9 cellular contexts compared by ENCODE assay signal in the genomic region with DNA sequence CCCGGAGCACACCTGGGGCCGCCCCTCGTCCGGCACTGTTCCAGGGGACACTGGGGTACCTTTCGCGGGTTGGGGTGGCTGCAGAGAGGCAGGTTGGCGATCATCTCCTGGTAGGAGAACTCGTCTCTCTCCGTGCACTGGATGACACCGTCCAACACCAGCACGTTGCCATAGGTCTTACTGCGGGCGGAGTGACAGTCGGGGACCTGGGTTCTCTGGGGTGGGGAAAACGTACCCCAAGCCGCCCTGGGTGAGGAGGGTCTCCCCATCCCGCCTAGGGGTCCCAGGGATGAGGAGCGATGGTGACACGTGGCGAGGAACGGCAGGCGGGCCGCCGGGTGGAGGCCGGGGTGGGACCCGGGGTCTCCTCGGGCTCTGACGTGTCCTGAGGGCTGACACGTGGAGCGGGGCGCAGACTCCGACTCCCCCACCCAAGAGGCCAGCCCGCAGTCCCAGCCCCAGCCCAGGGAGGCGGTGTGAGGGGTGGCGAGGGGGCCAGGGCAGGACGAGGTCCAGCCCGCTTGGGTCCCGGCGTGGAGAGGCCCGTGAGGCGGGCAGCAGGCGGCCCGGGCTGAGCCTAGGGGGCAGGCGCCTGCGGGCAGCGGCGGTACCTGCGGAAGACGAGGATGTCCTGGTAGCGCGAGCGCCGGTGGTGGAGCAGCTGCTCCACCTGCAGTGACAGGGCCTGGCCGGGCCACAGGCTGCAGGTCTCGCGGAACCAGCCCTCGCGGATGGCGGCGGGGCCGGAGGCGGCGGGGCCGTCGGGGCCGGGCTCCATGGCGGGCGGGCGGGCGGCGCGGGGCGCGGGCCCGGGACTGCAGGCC. TPM values are rescaled to one million over a fixed set of nuclear protein-coding genes. Genes with fewer than 3 reads are reported as not detected.
DNase-seq lines count a peak whose midpoint lies in the region; ATAC-seq and TF ChIP-seq lines count a peak whose summit lies in the region.
"Had no signal": no experiment of that assay in that cellular context is flagged by ENCODE, and none has a peak within 500 bp of the region (broad histone marks: within the 10 kb centered on the region; RNA-seq: fewer than 3 reads in every experiment).

No MANE protein-coding gene starts in this region.

- H3K4me3 ChIP-seq in AG04449 (ENCODE audit: low read depth, low read length) (peak overlapping the region; percentile 86), skeletal muscle cell (ENCODE audit: low read depth, low read length) (peak overlapping the region; percentile 96)

- H3K4me1 Mint-ChIP-seq in activated CD4-positive, alpha-beta T cell treated with anti-CD3 and anti-CD28 coated beads, Interleukin-2, amount 10 ng/mL, durations not matched to agents 24 days and 14 days: peaks cover 31% of the 10 kb centered on the region
- peaks cover 6% of the 10 kb centered on the region for H3K4me1 Mint-ChIP-seq in glutamatergic neuron (ENCODE audit: low read depth, unreplicated experiment)

- POLR2A ChIA-PET in AG04449 (lab: Yijun Ruan, JAX): interaction anchor here (1.0 to 1.5 kb wide), 4 partner anchors 8 to 20 kb away, joined by 3 to 5 read pairs (median 4); no protein-coding TSS in a partner anchor

- intact Hi-C loops in activated CD4-positive, alpha-beta T cell treated with anti-CD3 and anti-CD28 coated beads, Interleukin-2, amount 10 ng/mL, durations not matched to agents 24 days and 14 days (cut with micrococcal nuclease): no loop called here

- peak overlapping the region; percentile 92 for H3K27ac Mint-ChIP-seq in activated CD4-positive, alpha-beta T cell treated with anti-CD3 and anti-CD28 coated beads, Interleukin-2, amount 10 ng/mL, durations not matched to agents 24 days and 14 days
- H3K27ac Mint-ChIP-seq in glutamatergic neuron (ENCODE audit: unreplicated experiment): peak overlapping the region; percentile 87

- no peaks in the 10 kb centered on the region for H3K9me3 Mint-ChIP-seq in activated CD4-positive, alpha-beta T cell treated with anti-CD3 and anti-CD28 coated beads, Interleukin-2, amount 10 ng/mL, durations not matched to agents 24 days and 14 days
- H3K9me3 Mint-ChIP-seq in glutamatergic neuron (ENCODE audit: unreplicated experiment): peaks cover 4% of the 10 kb centered on the region

- CTCF ChIA-PET in AG04449 (lab: Yijun Ruan, JAX): interaction anchor here (0.6 to 13.9 kb wide), 5 partner anchors 21 to 182 kb away, joined by 3 to 161 read pairs (median 5); no protein-coding TSS in a partner anchor

- peak overlapping the region; percentile 98 for H3K4me3 Mint-ChIP-seq in activated CD4-positive, alpha-beta T cell treated with anti-CD3 and anti-CD28 coated beads, Interleukin-2, amount 10 ng/mL, durations not matched to agents 24 days and 14 days
- peak overlapping the region; percentile 96 for H3K4me3 Mint-ChIP-seq in glutamatergic neuron (ENCODE audit: unreplicated experiment)

- peak; percentile 21 for ATAC-seq in GM18867 (IDR thresholded peaks at IDR 0.05; ENCODE audit: unreplicated experiment)
- ATAC-seq in HG03175 (IDR thresholded peaks at IDR 0.05; ENCODE audit: unreplicated experiment): peak; percentile 22
- no peak for ATAC-seq in GM19397 (IDR thresholded peaks at IDR 0.05; ENCODE audit: unreplicated experiment)
- ATAC-seq in GM18520 (IDR thresholded peaks at IDR 0.05; ENCODE audit: unreplicated experiment): no peak

- no peaks in the 10 kb centered on the region for H3K27me3 Mint-ChIP-seq in activated CD4-positive, alpha-beta T cell treated with anti-CD3 and anti-CD28 coated beads, Interleukin-2, amount 10 ng/mL, durations not matched to agents 24 days and 14 days
- peaks cover 5% of the 10 kb centered on the region for H3K27me3 Mint-ChIP-seq in glutamatergic neuron (ENCODE audit: unreplicated experiment)

- TF ChIP-seq CTCF in AG04449 (IDR thresholded peaks at IDR 0.05; ENCODE audit: insufficient read depth, low read length, missing control alignments) (peak; percentile 2), glutamatergic neuron (IDR thresholded peaks at IDR 0.05; ENCODE audit: partially characterized antibody, unreplicated experiment) (no peak)

- H3K36me3 Mint-ChIP-seq in activated CD4-positive, alpha-beta T cell treated with anti-CD3 and anti-CD28 coated beads, Interleukin-2, amount 10 ng/mL, durations not matched to agents 24 days and 14 days (ENCODE audit: low read depth): peaks cover 53% of the 10 kb centered on the region
- no peaks in the 10 kb centered on the region for H3K36me3 Mint-ChIP-seq in glutamatergic neuron (ENCODE audit: unreplicated experiment)

- DNase-seq in AG04449 (ENCODE audit: low read depth, low spot score) (no peak), glutamatergic neuron (peak; percentile 52), skeletal muscle cell (ENCODE audit: low read depth) (no peak)
- peak; percentile 67 for DNase-seq in activated CD4-positive, alpha-beta T cell treated with anti-CD3 and anti-CD28 coated beads, Interleukin-2, amount 10 ng/mL, durations not matched to agents 24 days and 14 days

RNA-seq across cellular contexts. Expression of a gene that starts 0.4 kb away (rescaled TPM):
- total RNA-seq in activated CD4-positive, alpha-beta T cell treated with anti-CD3 and anti-CD28 coated beads, Interleukin-2, amount 10 ng/mL, durations not matched to agents 24 days and 14 days: 334 and 346 TPM in 2 replicates
- total RNA-seq in glutamatergic neuron (ENCODE audit: unreplicated experiment): 79.4 TPM

RNA-seq across cellular contexts. Expression of a gene that starts 12.3 kb away (rescaled TPM):
- total RNA-seq in activated CD4-positive, alpha-beta T cell treated with anti-CD3 and anti-CD28 coated beads, Interleukin-2, amount 10 ng/mL, durations not matched to agents 24 days and 14 days: 0.14 and 0.28 TPM in 2 replicates
- total RNA-seq in glutamatergic neuron (ENCODE audit: unreplicated experiment): not detected
- total RNA-seq: pulmonary artery endothelial cell had no signal

RNA-seq across cellular contexts. Expression of a gene that starts 40.3 kb away (rescaled TPM):
- total RNA-seq in activated CD4-positive, alpha-beta T cell treated with anti-CD3 and anti-CD28 coated beads, Interleukin-2, amount 10 ng/mL, durations not matched to agents 24 days and 14 days: 93.0 and 98.1 TPM in 2 replicates
- total RNA-seq in glutamatergic neuron (ENCODE audit: unreplicated experiment): 111 TPM

RNA-seq across cellular contexts. Expression of a gene that starts 46.9 kb away (rescaled TPM):
- total RNA-seq in activated CD4-positive, alpha-beta T cell treated with anti-CD3 and anti-CD28 coated beads, Interleukin-2, amount 10 ng/mL, durations not matched to agents 24 days and 14 days: 211 and 224 TPM in 2 replicates
- 161 TPM for total RNA-seq in glutamatergic neuron (ENCODE audit: unreplicated experiment)

Comparison
In these comparisons a context has a peak if more than half of its experiments do, and no peak if none do; other contexts are left out.
1. DNase-seq: peak in activated CD4-positive, alpha-beta T cell treated with anti-CD3 and anti-CD28 coated beads, Interleukin-2, amount 10 ng/mL, durations not matched to agents 24 days and 14 days (single experiment) and glutamatergic neuron (single experiment); none in AG04449 (single experiment) and skeletal muscle cell (single experiment).
2. ATAC-seq: peak in GM18867 (single experiment) and HG03175 (single experiment); none in GM19397 (single experiment) and GM18520 (single experiment).